In the genomic region with DNA sequence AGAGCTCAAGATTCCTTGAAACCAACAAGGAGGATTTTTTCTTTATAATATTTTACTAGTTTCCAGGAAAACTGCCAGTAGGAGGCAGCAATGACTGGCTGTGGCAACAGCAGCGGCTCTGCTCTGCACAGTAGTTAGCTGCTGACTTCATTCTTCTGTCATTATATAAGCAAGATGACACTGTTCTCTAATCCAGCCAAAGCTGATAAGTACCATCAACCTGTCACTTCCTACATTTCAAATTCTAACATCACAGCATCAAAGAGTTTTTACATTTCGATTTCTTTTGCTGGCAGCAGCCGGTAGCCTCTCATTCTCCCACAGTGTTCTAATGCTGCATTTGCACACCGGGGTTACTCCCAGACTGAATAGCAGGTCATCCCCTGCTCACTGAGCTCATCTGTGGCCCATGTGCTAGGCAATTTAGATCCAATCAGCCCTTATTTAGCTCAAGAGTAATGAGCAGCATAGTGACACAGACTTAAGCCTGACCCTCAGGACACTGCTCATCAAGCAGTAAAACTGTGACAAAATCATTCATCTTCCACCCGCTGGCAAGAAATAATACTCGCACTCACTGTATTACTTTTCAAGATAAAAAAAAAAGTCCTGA, we compare ENCODE assay signal across 8 cellular contexts.
DNase-seq lines count a peak whose midpoint lies in the region; ATAC-seq, FAIRE-seq and TF ChIP-seq lines count a peak whose summit lies in the region.

No MANE protein-coding gene starts in this region.

- peak; percentile 78 for DNase-seq in EH (ENCODE audit: low read depth)
- DNase-seq in LHCN-M2 (ENCODE audit: low read depth) = peak; percentile 55
- peak; percentile 62 for DNase-seq in amniotic stem cell (lab: John Stamatoyannopoulos, UW)
- DNase-seq in inferior parietal cortex (ENCODE audit: extremely low spot score) = peak; percentile 80
- no peak for DNase-seq in GM19239 (ENCODE audit: insufficient read length, low spot score)
- no peak for DNase-seq in effector memory CD4-positive, alpha-beta T cell
- DNase-seq in CD8-positive, alpha-beta T cell = no peak

- FAIRE-seq in GM19239 (lab: Jason Lieb, UNC) = no peak

- ATAC-seq in esophagus mucosa = no peak
- ATAC-seq in CD8-positive, alpha-beta T cell = no peak

- no peak for TF ChIP-seq CTCF in CD8-positive, alpha-beta T cell (IDR thresholded peaks at IDR 0.05)

- H3K4me3 ChIP-seq in effector memory CD4-positive, alpha-beta T cell (ENCODE audit: insufficient read depth, low read depth, low read length, poor library complexity, severe bottlenecking) = no peak overlapping the region
- no peak overlapping the region for H3K4me3 ChIP-seq in CD8-positive, alpha-beta T cell (ENCODE audit: low read depth, low read length)

- H3K4me3 Mint-ChIP-seq in CD8-positive, alpha-beta T cell = no peak overlapping the region

- H3K9me3 Mint-ChIP-seq in CD8-positive, alpha-beta T cell = no peaks in the 10 kb centered on the region

- peaks cover 2% of the 10 kb centered on the region for H3K36me3 Mint-ChIP-seq in CD8-positive, alpha-beta T cell

- POLR2A ChIA-PET in CD8-positive, alpha-beta T cell (lab: Charles Lee) = interaction anchor here (1.2 kb wide), 1 partner anchor 38 kb away, joined by 4 read pairs; no protein-coding TSS in a partner anchor

- peaks cover 3% of the 10 kb centered on the region for H3K36me3 ChIP-seq in effector memory CD4-positive, alpha-beta T cell (ENCODE audit: control insufficient read depth, insufficient read depth, low read length)
- no peaks in the 10 kb centered on the region for H3K36me3 ChIP-seq in CD8-positive, alpha-beta T cell (ENCODE audit: insufficient read depth, low read length)

- CTCF ChIA-PET in CD8-positive, alpha-beta T cell (lab: Charles Lee) = interaction anchor here (1.0 to 1.2 kb wide), 3 partner anchors 10 to 29 kb away, joined by 3 to 5 read pairs (median 3); no protein-coding TSS in a partner anchor

- H3K4me1 ChIP-seq in effector memory CD4-positive, alpha-beta T cell (ENCODE audit: control insufficient read depth, insufficient read depth, low read length, poor library complexity, severe bottlenecking) = no peaks in the 10 kb centered on the region
- H3K4me1 ChIP-seq in CD8-positive, alpha-beta T cell (ENCODE audit: insufficient read depth, low read length) = no peaks in the 10 kb centered on the region

- no peaks in the 10 kb centered on the region for H3K27me3 Mint-ChIP-seq in CD8-positive, alpha-beta T cell (ENCODE audit: low read depth)

- H3K27ac Mint-ChIP-seq in CD8-positive, alpha-beta T cell = no peak overlapping the region

- no peaks in the 10 kb centered on the region for H3K4me1 Mint-ChIP-seq in CD8-positive, alpha-beta T cell (ENCODE audit: low read depth)

- H3K9me3 ChIP-seq in effector memory CD4-positive, alpha-beta T cell (ENCODE audit: control insufficient read depth, low read length) = no peaks in the 10 kb centered on the region
- H3K9me3 ChIP-seq in CD8-positive, alpha-beta T cell (ENCODE audit: low read length) = no peaks in the 10 kb centered on the region

- H3K27me3 ChIP-seq in effector memory CD4-positive, alpha-beta T cell (replicated peaks; ENCODE audit: control insufficient read depth, insufficient read depth, low read length, poor library complexity, severe bottlenecking) = no peaks in the 10 kb centered on the region
- no peaks in the 10 kb centered on the region for H3K27me3 ChIP-seq in CD8-positive, alpha-beta T cell (ENCODE audit: insufficient read depth, low read length)

- intact Hi-C loops in CD8-positive, alpha-beta T cell (cut with DNase I, micrococcal nuclease) = loop anchor here in 1 of 2 experiments (1.0 kb wide), 1 partner anchor 179 kb away; no protein-coding TSS in a partner anchor

- no peak overlapping the region for H3K27ac ChIP-seq in effector memory CD4-positive, alpha-beta T cell (ENCODE audit: insufficient read depth, low read length, poor library complexity, severe bottlenecking)
- no peak overlapping the region for H3K27ac ChIP-seq in CD8-positive, alpha-beta T cell (ENCODE audit: low read depth, low read length)

Comparison
In these comparisons a context has a peak if more than half of its experiments do, and no peak if none do; other contexts are left out.
1. DNase-seq: peak in EH (single experiment), LHCN-M2 (single experiment), amniotic stem cell (single experiment) and inferior parietal cortex (single experiment); none in GM19239 (single experiment), effector memory CD4-positive, alpha-beta T cell (0 of 3) and CD8-positive, alpha-beta T cell (0 of 7).